24 cellular contexts compared by ENCODE assay signal in the genomic region with DNA sequence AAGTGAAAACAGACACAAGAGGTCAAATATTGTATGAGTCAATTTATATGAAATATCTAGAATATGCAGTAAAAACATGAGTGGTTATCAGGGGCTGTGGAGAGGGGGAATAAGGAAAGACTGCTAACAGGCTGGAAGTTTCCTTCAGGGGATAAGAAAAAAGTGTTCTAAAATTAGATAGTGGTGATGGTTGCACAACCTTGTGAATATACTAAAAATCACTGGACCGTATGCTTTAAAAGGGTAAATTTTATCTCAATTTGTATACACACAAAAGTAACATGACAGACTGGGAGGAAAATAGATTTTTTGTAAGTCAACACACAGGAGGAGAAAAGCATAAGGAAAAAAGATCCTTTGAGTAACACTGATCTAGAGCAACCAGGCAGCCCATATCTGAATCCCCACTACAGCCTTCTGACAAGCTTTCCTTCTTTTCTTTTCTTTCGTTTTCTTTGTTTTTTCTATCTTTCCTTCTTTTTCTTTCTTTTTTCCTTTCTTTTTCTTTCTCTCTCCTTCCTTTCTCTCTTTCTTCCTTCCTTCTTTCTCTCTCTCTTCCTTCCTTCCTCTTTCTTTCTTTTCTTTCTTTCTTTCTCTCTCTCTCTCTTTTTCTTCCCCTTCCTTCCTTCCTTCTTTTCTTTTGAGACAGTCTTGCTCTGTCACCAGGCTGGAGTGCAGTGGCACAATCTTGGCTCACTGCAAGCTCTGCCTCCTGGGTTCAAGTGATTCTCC.
DNase-seq lines count a peak whose midpoint lies in the region; ATAC-seq and TF ChIP-seq lines count a peak whose summit lies in the region.
"Had no signal": no experiment of that assay in that cellular context is flagged by ENCODE, and none has a peak within 500 bp of the region (broad histone marks: within the 10 kb centered on the region; RNA-seq: fewer than 3 reads in every experiment).

No MANE protein-coding gene starts in this region.

- H3K36me3 Mint-ChIP-seq in CD8-positive, alpha-beta memory T cell: peaks cover 0 to 71% (median 24%) of the 10 kb centered on the region in 3 donors
- peaks cover 39% of the 10 kb centered on the region for H3K36me3 Mint-ChIP-seq in activated naive CD8-positive, alpha-beta T cell treated with anti-CD3 and anti-CD28 coated beads for 36 hours
- no peaks in the 10 kb centered on the region for H3K36me3 Mint-ChIP-seq in immature natural killer cell

- peak; percentile 5 for DNase-seq in SKM-1 treated with dmso at 0.1 percent for 144 hours (lab: John Stamatoyannopoulos, UW; ENCODE audit: unreplicated experiment)
- DNase-seq in SKM-1 (lab: John Stamatoyannopoulos, UW; ENCODE audit: unreplicated experiment): no peak
- no peak for DNase-seq in CD8-positive, alpha-beta memory T cell
- no peak for DNase-seq in activated naive CD8-positive, alpha-beta T cell treated with anti-CD3 and anti-CD28 coated beads for 36 hours
- no peak for DNase-seq in immature natural killer cell
- DNase-seq in coronary artery (ENCODE audit: low spot score): no peak
- no peak for DNase-seq in DMS79 treated with DMSO at 0.1 percent for 48 hours (lab: John Stamatoyannopoulos, UW)
- no peak for DNase-seq in omental fat pad (ENCODE audit: low spot score)
- DNase-seq: 8988T; activated CD4-positive, alpha-beta T cell treated with anti-CD3 and anti-CD28 coated beads, Interleukin-2, amount 10 ng/mL, durations not matched to agents 7 days and 5 days; BE2C; caudate nucleus; endodermal cell; foreskin fibroblast; hippocampal formation; kidney glomerular epithelial cell; NCI-H1436; NCI-H748 treated with DMSO at 0.1 percent for 48 hours; nephron progenitor cell; PC-3; spleen had no signal

- CTCF ChIA-PET in CD8-positive, alpha-beta memory T cell (lab: Charles Lee): no interaction called here

- peaks cover 53 to 82% (median 80%) of the 10 kb centered on the region in 3 donors for H3K4me1 Mint-ChIP-seq in CD8-positive, alpha-beta memory T cell
- H3K4me1 Mint-ChIP-seq in activated naive CD8-positive, alpha-beta T cell treated with anti-CD3 and anti-CD28 coated beads for 36 hours: peaks cover 29% of the 10 kb centered on the region
- H3K4me1 Mint-ChIP-seq in immature natural killer cell: peaks cover 55 to 80% of the 10 kb centered on the region in 2 donors
- H3K4me1 Mint-ChIP-seq: endodermal cell, nephron progenitor cell had no signal

- ATAC-seq in omental fat pad (ENCODE audit: low FRiP score): no peak
- ATAC-seq: PC-3 had no signal

- no peaks in the 10 kb centered on the region for H3K27me3 Mint-ChIP-seq in CD8-positive, alpha-beta memory T cell
- H3K27me3 Mint-ChIP-seq in activated naive CD8-positive, alpha-beta T cell treated with anti-CD3 and anti-CD28 coated beads for 36 hours: no peaks in the 10 kb centered on the region
- peaks cover 0 to 3% (median 0%) of the 10 kb centered on the region in 3 donors for H3K27me3 Mint-ChIP-seq in immature natural killer cell (ENCODE audit: low read depth in 3 of 3)
- H3K27me3 Mint-ChIP-seq: activated CD4-positive, alpha-beta T cell treated with anti-CD3 and anti-CD28 coated beads, Interleukin-2, amount 10 ng/mL, durations not matched to agents 7 days and 5 days had no signal

- peak overlapping the region in 6 of 8 donors; percentile 34 to 84 (median 59) for H3K27ac Mint-ChIP-seq in CD8-positive, alpha-beta memory T cell
- peak overlapping the region; percentile 50 for H3K27ac Mint-ChIP-seq in activated naive CD8-positive, alpha-beta T cell treated with anti-CD3 and anti-CD28 coated beads for 36 hours
- peak overlapping the region in 4 of 6 donors; percentile 11 to 60 (median 28) for H3K27ac Mint-ChIP-seq in immature natural killer cell
- H3K27ac Mint-ChIP-seq: activated CD4-positive, alpha-beta T cell treated with anti-CD3 and anti-CD28 coated beads, Interleukin-2, amount 10 ng/mL, durations not matched to agents 7 days and 5 days; endodermal cell; memory B cell; nephron progenitor cell had no signal

- no peak overlapping the region for H3K4me3 ChIP-seq in CD8-positive, alpha-beta memory T cell (ENCODE audit: low read length)
- H3K4me3 ChIP-seq in coronary artery: no peak overlapping the region
- H3K4me3 ChIP-seq: prostate gland, SJSA1, spleen had no signal

- peaks cover 14% of the 10 kb centered on the region for H3K36me3 ChIP-seq in CD8-positive, alpha-beta memory T cell (ENCODE audit: insufficient read depth, low read length)
- H3K36me3 ChIP-seq: BE2C had no signal

- TF ChIP-seq CTCF in coronary artery (IDR thresholded peaks at IDR 0.05) (no peak), omental fat pad (IDR thresholded peaks at IDR 0.05) (no peak)

- no peak overlapping the region for H3K27ac ChIP-seq in CD8-positive, alpha-beta memory T cell (ENCODE audit: low read depth, low read length)
- H3K27ac ChIP-seq in coronary artery: no peak overlapping the region
- H3K27ac ChIP-seq: prostate gland, spleen had no signal

- H3K27me3 ChIP-seq in CD8-positive, alpha-beta memory T cell (ENCODE audit: insufficient read depth, low read length, poor library complexity, severe bottlenecking): no peaks in the 10 kb centered on the region
- H3K27me3 ChIP-seq: BE2C, SJSA1, spleen had no signal

- peak overlapping the region in 1 of 7 donors; percentile 46 for H3K4me3 Mint-ChIP-seq in CD8-positive, alpha-beta memory T cell
- no peak overlapping the region for H3K4me3 Mint-ChIP-seq in activated naive CD8-positive, alpha-beta T cell treated with anti-CD3 and anti-CD28 coated beads for 36 hours
- no peak overlapping the region for H3K4me3 Mint-ChIP-seq in immature natural killer cell
- H3K4me3 Mint-ChIP-seq: activated CD4-positive, alpha-beta T cell treated with anti-CD3 and anti-CD28 coated beads, Interleukin-2, amount 10 ng/mL, durations not matched to agents 7 days and 5 days; endodermal cell; memory B cell; nephron progenitor cell had no signal

- H3K9me3 Mint-ChIP-seq in CD8-positive, alpha-beta memory T cell: peaks cover 0 to 3% (median 0%) of the 10 kb centered on the region in 5 donors
- peaks cover 9% of the 10 kb centered on the region for H3K9me3 Mint-ChIP-seq in activated naive CD8-positive, alpha-beta T cell treated with anti-CD3 and anti-CD28 coated beads for 36 hours
- no peaks in the 10 kb centered on the region for H3K9me3 Mint-ChIP-seq in immature natural killer cell
- H3K9me3 Mint-ChIP-seq: memory B cell had no signal

- H3K9me3 ChIP-seq in CD8-positive, alpha-beta memory T cell (ENCODE audit: low read length): no peaks in the 10 kb centered on the region
- H3K9me3 ChIP-seq: BE2C, prostate gland, SJSA1 had no signal

- POLR2A ChIA-PET in CD8-positive, alpha-beta memory T cell (lab: Charles Lee): interaction anchor here (0.6 kb wide), 1 partner anchor 201 kb away, joined by 3 read pairs; no protein-coding TSS in a partner anchor

- peaks cover 8% of the 10 kb centered on the region for H3K4me1 ChIP-seq in CD8-positive, alpha-beta memory T cell (ENCODE audit: insufficient read depth, low read length)
- H3K4me1 ChIP-seq: BE2C, prostate gland had no signal
